Comparison of ENCODE assay signal across 8 cellular contexts in the genomic region with DNA sequence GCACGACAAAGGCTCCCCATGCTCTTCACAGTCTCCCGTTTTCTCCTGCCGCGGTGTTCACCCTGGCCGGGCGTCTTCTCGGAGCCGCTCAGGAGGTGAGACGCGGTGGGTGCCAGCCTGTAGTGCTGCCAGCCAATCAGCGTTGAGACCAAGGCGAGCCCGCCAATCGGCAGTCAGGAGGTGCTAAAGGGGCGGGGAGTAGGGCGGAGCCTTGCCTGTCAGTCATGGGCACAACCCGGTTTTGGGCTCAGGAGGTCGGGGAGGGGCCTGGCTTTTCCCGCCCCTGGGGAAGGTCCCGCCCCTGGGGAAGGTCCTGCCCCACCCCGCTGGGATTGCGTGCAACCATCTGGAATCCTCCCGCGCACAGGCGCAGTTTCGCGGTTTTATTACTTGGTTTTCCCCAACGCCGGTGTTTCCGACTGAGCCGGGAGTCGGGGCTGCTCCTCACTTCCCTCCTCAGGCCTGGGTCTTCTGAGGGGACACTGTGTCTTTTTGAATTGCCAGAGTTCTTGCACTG. TPM values are rescaled to one million over a fixed set of nuclear protein-coding genes. Genes with fewer than 3 reads are reported as not detected.
DNase-seq lines count a peak whose midpoint lies in the region; ATAC-seq and TF ChIP-seq lines count a peak whose summit lies in the region.

TSS of gene PRDM7 (minus strand) at position 92 of the 517 bp plus-strand sequence. CDS start 1,421 bp downstream, outside the sequence.

- H4K20me1 ChIP-seq in PC-3 (ENCODE audit: low read length), result no peaks in the 10 kb centered on the region

- CTCF ChIA-PET in PC-3 (lab: Charles Lee), result no interaction called here

- intact Hi-C loops in PC-3 (cut with micrococcal nuclease), result no loop called here
- intact Hi-C loops in esophagus squamous epithelium (cut with DNase I), result no loop called here

- H3K36me3 ChIP-seq in HUES64 (ENCODE audit: insufficient read depth, low read length) (no peaks in the 10 kb centered on the region), PC-3 (ENCODE audit: low read depth, low read length) (no peaks in the 10 kb centered on the region), esophagus squamous epithelium (no peaks in the 10 kb centered on the region), muscle layer of duodenum (ENCODE audit: control insufficient read depth in 1 of 2, insufficient read depth in 2 of 2, low read length in 2 of 2) (no peaks in the 10 kb centered on the region)

- ATAC-seq in GM21447 (IDR thresholded peaks at IDR 0.05; ENCODE audit: unreplicated experiment) (peak; percentile 93), PC-3 (peak; percentile 89)

- H3K9ac ChIP-seq in HUES64 (ENCODE audit: low read depth, low read length) (peak within 1 kb of the TSS; percentile 67), PC-3 (ENCODE audit: low read length) (peak within 1 kb of the TSS; percentile 46)

- TF ChIP-seq CTCF in PC-3 (conservative IDR thresholded peaks at IDR 0.05; ENCODE audit: low read depth, low read length) (no peak), esophagus squamous epithelium (IDR thresholded peaks at IDR 0.05) (no peak)

- H3K9me2 ChIP-seq in PC-3 (replicated peaks; ENCODE audit: low read length), result no peaks in the 10 kb centered on the region

- H3F3A ChIP-seq in PC-3 (ENCODE audit: low read length, unreplicated experiment), result no peaks in the 10 kb centered on the region

- H3K9me3 ChIP-seq in HUES64 (ENCODE audit: insufficient read depth, low read depth, low read length) (no peaks in the 10 kb centered on the region), PC-3 (ENCODE audit: low read length) (no peaks in the 10 kb centered on the region), esophagus squamous epithelium (no peaks in the 10 kb centered on the region), muscle layer of duodenum (ENCODE audit: control insufficient read depth in 1 of 2, low read length in 2 of 2) (no peaks in the 10 kb centered on the region)

- H2AFZ ChIP-seq in PC-3 (ENCODE audit: low read length), result peak within 1 kb of the TSS; percentile 89

- H3K4me2 ChIP-seq in PC-3 (ENCODE audit: low read length), result peak within 1 kb of the TSS; percentile 82

- POLR2A ChIA-PET in PC-3 (lab: Charles Lee; ENCODE audit: unreplicated experiment), result no interaction called here

- H3K79me2 ChIP-seq in PC-3 (ENCODE audit: low read length), result no peaks in the 10 kb centered on the region

- H3K4me3 ChIP-seq in HUES64 (ENCODE audit: low read length) (peak within 1 kb of the TSS; percentile 59), PC-3 (ENCODE audit: low read length) (peak within 1 kb of the TSS; percentile 53), esophagus squamous epithelium (peak within 1 kb of the TSS; percentile 22 to 50 (median 38)), muscle layer of duodenum (ENCODE audit: low read depth in 1 of 2, low read length in 2 of 2) (peak within 1 kb of the TSS; percentile 63 to 65)

- H3K4me1 ChIP-seq in HUES64 (ENCODE audit: insufficient read depth, low read length) (no peaks in the 10 kb centered on the region), PC-3 (ENCODE audit: insufficient read depth, low read length) (0 out of 2 replicates have a peak, but pooled peaks cover 3% of the 10 kb centered on the region), esophagus squamous epithelium (peaks cover 3 to 29% (median 7%) of the 10 kb centered on the region in 3 donors), muscle layer of duodenum (ENCODE audit: control insufficient read depth in 1 of 2, insufficient read depth in 2 of 2, low read length in 2 of 2) (peaks cover 4 to 17% of the 10 kb centered on the region in 2 donors)

- H3K27ac ChIP-seq in HUES64 (ENCODE audit: low read depth, low read length) (peak within 1 kb of the TSS; percentile 73; the same call in 1 of the 2 replicates), PC-3 (ENCODE audit: low read length) (no peak within 1 kb of the TSS), esophagus squamous epithelium (peak within 1 kb of the TSS; percentile 11 to 72 (median 56)), muscle layer of duodenum (ENCODE audit: low read length) (no peak within 1 kb of the TSS)

- H3K27me3 ChIP-seq in HUES64 (ENCODE audit: insufficient read depth, low read length) (peaks cover 35% of the 10 kb centered on the region), PC-3 (ENCODE audit: low read length) (no peaks in the 10 kb centered on the region), esophagus squamous epithelium (peaks cover 0 to 20% (median 0%) of the 10 kb centered on the region in 4 donors), muscle layer of duodenum (ENCODE audit: low read depth, low read length) (no peaks in the 10 kb centered on the region)

- DNase-seq in COLO829 (ENCODE audit: low spot score) (peak; percentile 90), PC-3 (peak; percentile 93), esophagus squamous epithelium (lab: John Stamatoyannopoulos, UW) (peak; percentile 72)
- DNase-seq in activated T-cell treated with anti-CD3 and anti-CD28 coated beads, Interleukin-2, amount 50 U/mL, for 48 hours, result peak; percentile 99 to 100
- peak; percentile 98 for DNase-seq in stimulated activated CD8-positive, alpha-beta memory T cell treated with anti-CD3 and anti-CD28 coated beads, Interleukin-4, amount 100 ng/mL, for 48 hours

- under 1% methylated on average over 32 of the region's 32 CpGs for WGBS in HUES64
- WGBS in esophagus squamous epithelium, 2 donors, result 0 to 53% methylated on average over 2 to 12 of the region's 32 CpGs

- no peak for TF ChIP-seq POLR2A in esophagus squamous epithelium (IDR thresholded peaks at IDR 0.05)

- BruUV-seq in PC-3 (replicated peaks; lab: Mats Ljungman, UMichigan), result no TSS peak

RNA-seq across cellular contexts. Expression of gene PRDM7, which starts in this region (rescaled TPM):
- not detected for polyA plus RNA-seq in HUES64 (2013, experiment 1 of 2)
- not detected for polyA plus RNA-seq in HUES64 (2013, experiment 2 of 2)
- total RNA-seq in PC-3 (2014; rRNA removed), result not detected in 2 replicates
- total RNA-seq in esophagus squamous epithelium, result not detected

Comparison
In these comparisons a context has a peak if more than half of its experiments do, and no peak if none do; other contexts are left out.
1. Peak in DNase-seq, ATAC-seq, H3K4me3 ChIP-seq, H3K9ac ChIP-seq and H3K4me2 ChIP-seq in PC-3; RNA of the gene not detected or under 1 TPM.
2. Peak in DNase-seq, H3K4me3 ChIP-seq and H3K27ac ChIP-seq in esophagus squamous epithelium; RNA of the gene not detected or under 1 TPM.